Comparison of ENCODE assay signal across 8 cellular contexts in genomic region chr3:119322523-119323400, GRCh38. TPM values are rescaled to one million over a fixed set of nuclear protein-coding genes. Genes with fewer than 3 reads are reported as not detected.
DNase-seq lines count a peak whose midpoint lies in the region; ATAC-seq, FAIRE-seq and TF ChIP-seq lines count a peak whose summit lies in the region.

No MANE protein-coding gene starts in this region.

- no peaks in the 10 kb centered on the region for H3K79me2 ChIP-seq in H1 (ENCODE audit: control insufficient read depth in 1 of 2, insufficient read depth in 2 of 2, low read length in 2 of 2)

- peak overlapping the region; percentile 85 to 97 for H3K4me2 ChIP-seq in H1 (ENCODE audit: insufficient read depth in 1 of 2, low read depth in 2 of 2, low read length in 2 of 2)

- H2BK12ac ChIP-seq in H1 (ENCODE audit: low read depth, low read length) = peak overlapping the region; percentile 95

- no peak overlapping the region for H2BK20ac ChIP-seq in H1 (ENCODE audit: low read length)

- H3K4me3 ChIP-seq in H1 (ENCODE audit: extremely low read depth in 1 of 4, insufficient read depth in 2 of 4, low read depth in 3 of 4, low read length in 4 of 4) = peak overlapping the region; percentile 49 to 68 (median 66)
- peak overlapping the region; percentile 52 for H3K4me3 ChIP-seq in mesodermal cell (ENCODE audit: extremely low read depth, insufficient read depth, low read length, poor library complexity, severe bottlenecking)

- H4K91ac ChIP-seq in H1 (replicated peaks; ENCODE audit: insufficient read length, low read length) = peak overlapping the region; percentile 99

- H3K36me3 ChIP-seq in H1 (ENCODE audit: control insufficient read depth in 2 of 4, insufficient read depth in 4 of 4, low read length in 3 of 4) = no peaks in the 10 kb centered on the region
- no peaks in the 10 kb centered on the region for H3K36me3 ChIP-seq in mesodermal cell (ENCODE audit: control insufficient read depth, insufficient read depth, low read length)

- WGBS in H1 (ENCODE audit: extremely low coverage in 1 of 2, insufficient coverage in 1 of 2, insufficient read length in 1 of 2, insufficient replicate concordance in 2 of 2, low coverage in 1 of 2, low lambda C conversion rate in 2 of 2, missing lambda C conversion rate in 1 of 2), 2 experiments = 2% methylated on average over 71 of the region's 84 CpGs; no CpG with 5 or more reads in 1 of the 2 experiments
- WGBS in mesodermal cell (ENCODE audit: insufficient coverage in 2 of 2), 2 experiments = 1 to 3% methylated on average over 57 to 71 of the region's 84 CpGs

- H4K8ac ChIP-seq in H1 (ENCODE audit: extremely low read depth, insufficient read depth, low read length) = peak overlapping the region; percentile 97

- CTCF ChIA-PET in H1 (lab: Charles Lee; ENCODE audit: partially characterized antibody) = interaction anchor here (0.7 to 2.9 kb wide), 11 partner anchors 11 to 439 kb away, joined by 3 to 10 read pairs (median 3); partner anchors contain the start of gene ARHGAP31

- TF ChIP-seq EP300 in H1 (IDR thresholded peaks at IDR 0.05; ENCODE audit: borderline replicate concordance in 1 of 2, low read depth in 2 of 2, low read length in 2 of 2) = no peak

- H3K4ac ChIP-seq in H1 (replicated peaks; ENCODE audit: insufficient read length, low read depth, low read length) = peak overlapping the region; percentile 100

- peak overlapping the region; percentile 99 for H3K56ac ChIP-seq in H1 (replicated peaks; ENCODE audit: insufficient read length, low read depth, low read length)

- no peaks in the 10 kb centered on the region for H3K27me3 ChIP-seq in H1 (replicated peaks in 1 of 4; ENCODE audit: control insufficient read depth in 3 of 4, extremely low read depth in 1 of 4, insufficient read depth in 3 of 4, low read length in 3 of 4)

- ATAC-seq in GM19455 (IDR thresholded peaks at IDR 0.05; ENCODE audit: unreplicated experiment) (peak; percentile 85), HG03575 (IDR thresholded peaks at IDR 0.05; ENCODE audit: extremely low read depth, insufficient number of reproducible peaks, low FRiP score, unreplicated experiment) (peak; percentile 56)

- peak overlapping the region; percentile 98 for H3K18ac ChIP-seq in H1 (ENCODE audit: extremely low read depth, low read length)

- peak overlapping the region; percentile 92 for H2BK15ac ChIP-seq in H1 (ENCODE audit: low read length)

- H4K5ac ChIP-seq in H1 (ENCODE audit: insufficient read length, low read depth, low read length) = peak overlapping the region; percentile 96

- POLR2A ChIA-PET in H1 (lab: Charles Lee; ENCODE audit: partially characterized antibody) = interaction anchor here (0.7 to 2.1 kb wide), 17 partner anchors 9 to 175 kb away, joined by 3 to 15 read pairs (median 4); partner anchors contain the start of genes ARHGAP31, B4GALT4, TIMMDC1 and TMEM39A

- peak overlapping the region; percentile 85; the same call in 1 of the 2 replicates for H2AK5ac ChIP-seq in H1 (ENCODE audit: low read depth, low read length)

- H3K23me2 ChIP-seq in H1 (ENCODE audit: low read depth, low read length) = peaks cover 8% of the 10 kb centered on the region; the same call in 1 of the 2 replicates

- H3K27ac ChIP-seq in H1 (ENCODE audit: low read depth, low read length) (peak overlapping the region; percentile 79), mesodermal cell (ENCODE audit: low read depth, low read length, severe bottlenecking) (peak overlapping the region; percentile 91)

- H2BK5ac ChIP-seq in H1 (ENCODE audit: low read depth, low read length) = peak overlapping the region; percentile 98

- peak in 1 of 3 experiments; percentile 17; a peak in 1 of 4 replicates for TF ChIP-seq CTCF in H1 (IDR thresholded peaks at IDR 0.05; ENCODE audit: control extremely low read depth in 1 of 3, insufficient read depth in 1 of 3, low read depth in 1 of 3, low read length in 3 of 3)

- DNase-seq in CMK (ENCODE audit: low read depth) (peak; percentile 66), H1 (ENCODE audit: low read depth in 1 of 2, low spot score in 2 of 2) (peak; percentile 70 to 87)
- peak; percentile 95 for DNase-seq in NK-92 treated with Interleukin-12 subunit alpha and Interleukin-12 subunit beta, amount 100 ng/mL, for 24 hours (lab: John Stamatoyannopoulos, UW)
- peak; percentile 90 to 93 for DNase-seq in activated CD8-positive, alpha-beta memory T cell treated with anti-CD3 and anti-CD28 coated beads for 4 hours (ENCODE audit: low read depth in 2 of 2)
- peak; percentile 91 to 94 for DNase-seq in stimulated activated CD8-positive, alpha-beta memory T cell treated with anti-CD3 and anti-CD28 coated beads, Interleukin-15, amount 100 ng/mL, for 4 hours (ENCODE audit: low read depth in 2 of 2)

- no peaks in the 10 kb centered on the region for H3K79me1 ChIP-seq in H1 (ENCODE audit: low read depth, low read length)

- TF ChIP-seq RAD21 in H1 (IDR thresholded peaks at IDR 0.05 in 1 of 2, conservative IDR thresholded peaks at IDR 0.05 in 1 of 2; ENCODE audit: low read depth in 2 of 2, low read length in 2 of 2) = peak in 1 of 2 experiments; percentile 17; a peak in 2 of 4 replicates

- FAIRE-seq in H1 (lab: Jason Lieb, UNC) = no peak

- no peaks in the 10 kb centered on the region for H4K20me1 ChIP-seq in H1 (replicated peaks in 1 of 2; ENCODE audit: control insufficient read depth in 1 of 2, insufficient read depth in 2 of 2, low read length in 2 of 2)

- no peak overlapping the region for H3K23ac ChIP-seq in H1 (ENCODE audit: insufficient read length)

- peak overlapping the region; percentile 98 for H2BK120ac ChIP-seq in H1 (replicated peaks; ENCODE audit: low read depth, low read length)

- peak overlapping the region; percentile 51 to 66 (median 61) for H3K9ac ChIP-seq in H1 (replicated peaks in 1 of 4; ENCODE audit: extremely low read depth in 1 of 4, low read depth in 3 of 4, low read length in 3 of 4)

- H3K14ac ChIP-seq in H1 (ENCODE audit: insufficient read length) = peak overlapping the region; percentile 24

- H2AFZ ChIP-seq in H1 (ENCODE audit: low read length) = no peak overlapping the region

- TF ChIP-seq POLR2A in H1 (IDR thresholded peaks at IDR 0.05; ENCODE audit: control extremely low read depth in 1 of 2, low read depth in 2 of 2, low read length in 2 of 2) = peak; percentile 1 to 17; a peak in 2 of 3 replicates

- peaks cover 1 to 12% (median 10%) of the 10 kb centered on the region in 4 experiments; a peak in 5 of 7 replicates for H3K4me1 ChIP-seq in H1 (replicated peaks in 1 of 4; ENCODE audit: control insufficient read depth in 3 of 4, insufficient read depth in 4 of 4, low read length in 3 of 4)
- peaks cover 16% of the 10 kb centered on the region for H3K4me1 ChIP-seq in mesodermal cell (ENCODE audit: control insufficient read depth, insufficient read depth, low read length, poor library complexity, severe bottlenecking)

- H3K9me3 ChIP-seq in H1 (ENCODE audit: insufficient read depth in 2 of 2, low read depth in 1 of 2, low read length in 1 of 2) = no peaks in the 10 kb centered on the region
- no peaks in the 10 kb centered on the region for H3K9me3 ChIP-seq in mesodermal cell (ENCODE audit: control insufficient read depth, low read length)

TF ChIP-seq in H1, 55 proteins besides CTCF, POLR2A, EP300 and RAD21 (continues in another document):
- TF ChIP-seq TBP (IDR thresholded peaks at IDR 0.05; ENCODE audit: low read depth, low read length) (no peak; the same call in 1 of the 2 replicates), POLR2AphosphoS5 (IDR thresholded peaks at IDR 0.05; ENCODE audit: low read depth, low read length) (peak; percentile 48; the same call in 1 of the 2 replicates), BCL11A (IDR thresholded peaks at IDR 0.05; ENCODE audit: low read depth in 2 of 2, low read length in 2 of 2) (no peak), SP4 (IDR thresholded peaks at IDR 0.05; ENCODE audit: low read length) (peak; percentile 31; the same call in 1 of the 2 replicates), KDM4A (IDR thresholded peaks at IDR 0.05; ENCODE audit: low read depth, low read length, severe bottlenecking) (peak; percentile 72), NRF1 (IDR thresholded peaks at IDR 0.05; ENCODE audit: low read depth, low read length) (no peak), SRF (IDR thresholded peaks at IDR 0.05; ENCODE audit: low read depth, low read length) (no peak), RNF2 (IDR thresholded peaks at IDR 0.05; ENCODE audit: borderline replicate concordance, low read depth, low read length, missing control alignments, poor library complexity, severe bottlenecking) (peak; percentile 18), JUND (IDR thresholded peaks at IDR 0.05; ENCODE audit: low read length) (peak; percentile 51; the same call in 1 of the 2 replicates), SAP30 (IDR thresholded peaks at IDR 0.05; ENCODE audit: insufficient read depth, insufficient replicate concordance, low read length) (no peak), BRCA1 (IDR thresholded peaks at IDR 0.05; ENCODE audit: low read depth, low read length) (no peak), JUN (IDR thresholded peaks at IDR 0.05; ENCODE audit: low read depth, low read length) (no peak), RBBP5 (IDR thresholded peaks at IDR 0.05; ENCODE audit: borderline replicate concordance, low read depth, low read length) (peak; percentile 69), MAX (IDR thresholded peaks at IDR 0.05) (peak; percentile 17; the same call in 1 of the 2 replicates), POU5F1 (IDR thresholded peaks at IDR 0.05; ENCODE audit: low read depth, low read length) (no peak), CBX5 (IDR thresholded peaks at IDR 0.05; ENCODE audit: low read depth, low read length) (no peak), RXRA (IDR thresholded peaks at IDR 0.05; ENCODE audit: insufficient read depth, low read depth, low read length) (no peak)

RNA-seq across cellular contexts. Expression of gene ARHGAP31, which starts 28.6 kb away (rescaled TPM):
- total RNA-seq in H1 (2021; fragmentation: NEBNext Ultra II Directional; extraction: Animal tissue kit (Norgen Biotek cat#: 25700)) = 4.9 and 7.6 TPM in 2 replicates
- polyA plus RNA-seq in H1 (2011; rRNA removed) = 1.1 and 2.3 TPM in 2 replicates
- polyA plus RNA-seq in H1 (2011; cell fraction: cytosol; rRNA removed) = 1.8 TPM
- 2.4 TPM for polyA plus RNA-seq in H1 (2011; cell fraction: nucleus; rRNA removed)
- 1.3 to 2.2 TPM (median 2.0 TPM) in 4 replicates for polyA plus RNA-seq in H1 (2012, experiment 1 of 2)
- polyA plus RNA-seq in H1 (2012, experiment 2 of 2) = 0.96 TPM
- polyA plus RNA-seq in H1 (2013, experiment 1 of 2) = 1.7 TPM
- polyA plus RNA-seq in H1 (2013, experiment 2 of 2) = 1.6 TPM
- 4.4 and 8.3 TPM in 2 replicates for polyA minus RNA-seq in H1 (2011; rRNA and poly(A)+ RNA removed)
- 2.6 TPM for polyA minus RNA-seq in H1 (2011; cell fraction: cytosol; rRNA and poly(A)+ RNA removed)
- polyA minus RNA-seq in H1 (2011; cell fraction: nucleus; rRNA and poly(A)+ RNA removed) = 3.2 TPM
- polyA plus RNA-seq in mesodermal cell (2013, experiment 1 of 2) = 12.3 TPM
- polyA plus RNA-seq in mesodermal cell (2013, experiment 2 of 2) = 10.1 TPM

Comparison
In these comparisons a context has a peak if more than half of its experiments do, and no peak if none do; other contexts are left out.
1. Peak in every context shown above with its lines: DNase-seq, ATAC-seq, H3K4me3 ChIP-seq and H3K27ac ChIP-seq.